1 cellular context compared by ENCODE assay signal in the genomic region with DNA sequence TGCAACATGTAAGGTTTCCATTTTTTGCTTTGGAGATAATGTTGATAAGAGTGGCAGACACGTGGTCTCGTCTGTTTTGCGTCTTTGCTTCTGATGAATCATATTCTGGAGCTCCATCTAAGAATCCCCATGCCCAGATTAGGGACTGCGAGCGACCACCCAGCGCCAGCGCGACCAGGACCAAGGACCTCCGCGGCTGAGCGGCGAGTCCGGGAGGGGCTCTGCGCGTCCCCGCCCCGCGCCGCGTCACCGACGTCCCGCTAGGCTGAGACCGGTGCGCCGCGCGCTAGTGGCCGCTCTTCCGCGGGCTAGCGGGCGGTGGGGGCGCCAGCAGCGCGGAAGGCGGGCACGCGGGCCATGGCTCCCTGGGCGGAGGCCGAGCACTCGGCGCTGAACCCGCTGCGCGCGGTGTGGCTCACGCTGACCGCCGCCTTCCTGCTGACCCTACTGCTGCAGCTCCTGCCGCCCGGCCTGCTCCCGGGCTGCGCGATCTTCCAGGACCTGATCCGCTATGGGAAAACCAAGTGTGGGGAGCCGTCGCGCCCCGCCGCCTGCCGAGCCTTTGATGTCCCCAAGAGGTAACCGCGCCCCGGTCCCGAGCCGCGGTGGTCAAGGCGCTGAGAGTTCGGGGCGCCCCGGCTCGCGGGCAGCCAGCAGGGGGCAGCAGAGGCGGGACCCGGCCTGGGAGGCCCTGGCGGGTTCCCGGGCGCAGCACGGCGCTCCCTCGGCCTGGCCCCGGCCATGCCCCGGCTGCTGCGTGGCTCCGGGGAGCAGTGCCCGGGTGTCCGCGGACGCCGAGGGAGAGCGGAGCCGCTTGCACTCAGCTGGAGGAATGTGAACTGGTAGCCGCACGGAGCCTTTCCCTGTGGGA.
TF ChIP-seq lines count a peak whose summit lies in the region.

TSS of gene SRD5A3 (plus strand) at position 263 of the 871 bp plus-strand sequence. CDS start at position 358, 95 bp downstream.

TF ChIP-seq in GM12878, 131 proteins besides CTCF, POLR2A, EP300 and RAD21 (continued from another document and continues in another):
- TF ChIP-seq, protein P1, sequence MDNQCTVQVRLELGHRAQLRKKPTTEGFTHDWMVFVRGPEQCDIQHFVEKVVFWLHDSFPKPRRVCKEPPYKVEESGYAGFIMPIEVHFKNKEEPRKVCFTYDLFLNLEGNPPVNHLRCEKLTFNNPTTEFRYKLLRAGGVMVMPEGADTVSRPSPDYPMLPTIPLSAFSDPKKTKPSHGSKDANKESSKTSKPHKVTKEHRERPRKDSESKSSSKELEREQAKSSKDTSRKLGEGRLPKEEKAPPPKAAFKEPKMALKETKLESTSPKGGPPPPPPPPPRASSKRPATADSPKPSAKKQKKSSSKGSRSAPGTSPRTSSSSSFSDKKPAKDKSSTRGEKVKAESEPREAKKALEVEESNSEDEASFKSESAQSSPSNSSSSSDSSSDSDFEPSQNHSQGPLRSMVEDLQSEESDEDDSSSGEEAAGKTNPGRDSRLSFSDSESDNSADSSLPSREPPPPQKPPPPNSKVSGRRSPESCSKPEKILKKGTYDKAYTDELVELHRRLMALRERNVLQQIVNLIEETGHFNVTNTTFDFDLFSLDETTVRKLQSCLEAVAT (IDR thresholded peaks at IDR 0.05): no peak
- no peak for TF ChIP-seq POU2F2 (IDR thresholded peaks at IDR 0.05; ENCODE audit: borderline replicate concordance, low read depth, low read length)
- 0 out of 2 replicates have a peak, but pooled peaks have one; percentile 29 for TF ChIP-seq TAF1 (IDR thresholded peaks at IDR 0.05; ENCODE audit: borderline replicate concordance, low read depth, low read length)
- no peak for TF ChIP-seq CHD4 (IDR thresholded peaks at IDR 0.05)
- TF ChIP-seq YBX1 (IDR thresholded peaks at IDR 0.05): no peak
- 0 out of 2 replicates have a peak, but pooled peaks have one; percentile 35 for TF ChIP-seq PAX5 (IDR thresholded peaks at IDR 0.05; ENCODE audit: borderline replicate concordance, low read depth, low read length)
- TF ChIP-seq NR2F1 (conservative IDR thresholded peaks at IDR 0.05): peak; percentile 65
- peak; percentile 64 for TF ChIP-seq SMC3 (IDR thresholded peaks at IDR 0.05; ENCODE audit: borderline replicate concordance, low read length)
- TF ChIP-seq CBFB (IDR thresholded peaks at IDR 0.05; ENCODE audit: low read depth): no peak
- TF ChIP-seq ZBTB33 (IDR thresholded peaks at IDR 0.05): no peak
- TF ChIP-seq NR2C1 (IDR thresholded peaks at IDR 0.05): no peak
- peak; percentile 41; the same call in 1 of the 2 replicates for TF ChIP-seq POLR2AphosphoS5 (IDR thresholded peaks at IDR 0.05; ENCODE audit: low read length)
- no peak for TF ChIP-seq MYB (IDR thresholded peaks at IDR 0.05; ENCODE audit: borderline replicate concordance, low read depth, low read length)
- TF ChIP-seq, protein P2, sequence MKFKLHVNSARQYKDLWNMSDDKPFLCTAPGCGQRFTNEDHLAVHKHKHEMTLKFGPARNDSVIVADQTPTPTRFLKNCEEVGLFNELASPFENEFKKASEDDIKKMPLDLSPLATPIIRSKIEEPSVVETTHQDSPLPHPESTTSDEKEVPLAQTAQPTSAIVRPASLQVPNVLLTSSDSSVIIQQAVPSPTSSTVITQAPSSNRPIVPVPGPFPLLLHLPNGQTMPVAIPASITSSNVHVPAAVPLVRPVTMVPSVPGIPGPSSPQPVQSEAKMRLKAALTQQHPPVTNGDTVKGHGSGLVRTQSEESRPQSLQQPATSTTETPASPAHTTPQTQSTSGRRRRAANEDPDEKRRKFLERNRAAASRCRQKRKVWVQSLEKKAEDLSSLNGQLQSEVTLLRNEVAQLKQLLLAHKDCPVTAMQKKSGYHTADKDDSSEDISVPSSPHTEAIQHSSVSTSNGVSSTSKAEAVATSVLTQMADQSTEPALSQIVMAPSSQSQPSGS (IDR thresholded peaks at IDR 0.05; ENCODE audit: low read length): no peak
- no peak for TF ChIP-seq FOXK2 (IDR thresholded peaks at IDR 0.05)
- no peak for TF ChIP-seq GABPA (IDR thresholded peaks at IDR 0.05; ENCODE audit: low read depth)
- TF ChIP-seq ZBTB40 (IDR thresholded peaks at IDR 0.05; ENCODE audit: borderline replicate concordance): no peak
- peak; percentile 21; the same call in 1 of the 2 replicates for TF ChIP-seq RAD51 (IDR thresholded peaks at IDR 0.05)
- TF ChIP-seq, protein P3, sequence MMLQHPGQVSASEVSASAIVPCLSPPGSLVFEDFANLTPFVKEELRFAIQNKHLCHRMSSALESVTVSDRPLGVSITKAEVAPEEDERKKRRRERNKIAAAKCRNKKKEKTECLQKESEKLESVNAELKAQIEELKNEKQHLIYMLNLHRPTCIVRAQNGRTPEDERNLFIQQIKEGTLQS (IDR thresholded peaks at IDR 0.05; ENCODE audit: borderline replicate concordance, extremely low read depth, low read depth, low read length): no peak
- no peak for TF ChIP-seq MTA3 (IDR thresholded peaks at IDR 0.05; ENCODE audit: borderline replicate concordance, low read length)
- TF ChIP-seq IRF3 (IDR thresholded peaks at IDR 0.05): no peak
- TF ChIP-seq ZNF384 (IDR thresholded peaks at IDR 0.05; ENCODE audit: borderline replicate concordance, low read depth, low read length): no peak
- TF ChIP-seq, protein P4, sequence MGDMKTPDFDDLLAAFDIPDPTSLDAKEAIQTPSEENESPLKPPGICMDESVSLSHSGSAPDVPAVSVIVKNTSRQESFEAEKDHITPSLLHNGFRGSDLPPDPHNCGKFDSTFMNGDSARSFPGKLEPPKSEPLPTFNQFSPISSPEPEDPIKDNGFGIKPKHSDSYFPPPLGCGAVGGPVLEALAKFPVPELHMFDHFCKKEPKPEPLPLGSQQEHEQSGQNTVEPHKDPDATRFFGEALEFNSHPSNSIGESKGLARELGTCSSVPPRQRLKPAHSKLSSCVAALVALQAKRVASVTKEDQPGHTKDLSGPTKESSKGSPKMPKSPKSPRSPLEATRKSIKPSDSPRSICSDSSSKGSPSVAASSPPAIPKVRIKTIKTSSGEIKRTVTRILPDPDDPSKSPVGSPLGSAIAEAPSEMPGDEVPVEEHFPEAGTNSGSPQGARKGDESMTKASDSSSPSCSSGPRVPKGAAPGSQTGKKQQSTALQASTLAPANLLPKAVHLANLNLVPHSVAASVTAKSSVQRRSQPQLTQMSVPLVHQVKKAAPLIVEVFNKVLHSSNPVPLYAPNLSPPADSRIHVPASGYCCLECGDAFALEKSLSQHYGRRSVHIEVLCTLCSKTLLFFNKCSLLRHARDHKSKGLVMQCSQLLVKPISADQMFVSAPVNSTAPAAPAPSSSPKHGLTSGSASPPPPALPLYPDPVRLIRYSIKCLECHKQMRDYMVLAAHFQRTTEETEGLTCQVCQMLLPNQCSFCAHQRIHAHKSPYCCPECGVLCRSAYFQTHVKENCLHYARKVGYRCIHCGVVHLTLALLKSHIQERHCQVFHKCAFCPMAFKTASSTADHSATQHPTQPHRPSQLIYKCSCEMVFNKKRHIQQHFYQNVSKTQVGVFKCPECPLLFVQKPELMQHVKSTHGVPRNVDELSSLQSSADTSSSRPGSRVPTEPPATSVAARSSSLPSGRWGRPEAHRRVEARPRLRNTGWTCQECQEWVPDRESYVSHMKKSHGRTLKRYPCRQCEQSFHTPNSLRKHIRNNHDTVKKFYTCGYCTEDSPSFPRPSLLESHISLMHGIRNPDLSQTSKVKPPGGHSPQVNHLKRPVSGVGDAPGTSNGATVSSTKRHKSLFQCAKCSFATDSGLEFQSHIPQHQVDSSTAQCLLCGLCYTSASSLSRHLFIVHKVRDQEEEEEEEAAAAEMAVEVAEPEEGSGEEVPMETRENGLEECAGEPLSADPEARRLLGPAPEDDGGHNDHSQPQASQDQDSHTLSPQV (IDR thresholded peaks at IDR 0.05): no peak
- TF ChIP-seq SP1 (IDR thresholded peaks at IDR 0.05; ENCODE audit: low read depth, low read length): no peak
- TF ChIP-seq, protein P5, sequence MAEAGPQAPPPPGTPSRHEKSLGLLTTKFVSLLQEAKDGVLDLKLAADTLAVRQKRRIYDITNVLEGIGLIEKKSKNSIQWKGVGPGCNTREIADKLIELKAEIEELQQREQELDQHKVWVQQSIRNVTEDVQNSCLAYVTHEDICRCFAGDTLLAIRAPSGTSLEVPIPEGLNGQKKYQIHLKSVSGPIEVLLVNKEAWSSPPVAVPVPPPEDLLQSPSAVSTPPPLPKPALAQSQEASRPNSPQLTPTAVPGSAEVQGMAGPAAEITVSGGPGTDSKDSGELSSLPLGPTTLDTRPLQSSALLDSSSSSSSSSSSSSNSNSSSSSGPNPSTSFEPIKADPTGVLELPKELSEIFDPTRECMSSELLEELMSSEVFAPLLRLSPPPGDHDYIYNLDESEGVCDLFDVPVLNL (IDR thresholded peaks at IDR 0.05; ENCODE audit: low read depth, low read length): 0 out of 2 replicates have a peak, but pooled peaks have one; percentile 46
- no peak for TF ChIP-seq HDAC2 (IDR thresholded peaks at IDR 0.05)
- TF ChIP-seq ZSCAN29 (IDR thresholded peaks at IDR 0.05): no peak
- TF ChIP-seq, protein P6, sequence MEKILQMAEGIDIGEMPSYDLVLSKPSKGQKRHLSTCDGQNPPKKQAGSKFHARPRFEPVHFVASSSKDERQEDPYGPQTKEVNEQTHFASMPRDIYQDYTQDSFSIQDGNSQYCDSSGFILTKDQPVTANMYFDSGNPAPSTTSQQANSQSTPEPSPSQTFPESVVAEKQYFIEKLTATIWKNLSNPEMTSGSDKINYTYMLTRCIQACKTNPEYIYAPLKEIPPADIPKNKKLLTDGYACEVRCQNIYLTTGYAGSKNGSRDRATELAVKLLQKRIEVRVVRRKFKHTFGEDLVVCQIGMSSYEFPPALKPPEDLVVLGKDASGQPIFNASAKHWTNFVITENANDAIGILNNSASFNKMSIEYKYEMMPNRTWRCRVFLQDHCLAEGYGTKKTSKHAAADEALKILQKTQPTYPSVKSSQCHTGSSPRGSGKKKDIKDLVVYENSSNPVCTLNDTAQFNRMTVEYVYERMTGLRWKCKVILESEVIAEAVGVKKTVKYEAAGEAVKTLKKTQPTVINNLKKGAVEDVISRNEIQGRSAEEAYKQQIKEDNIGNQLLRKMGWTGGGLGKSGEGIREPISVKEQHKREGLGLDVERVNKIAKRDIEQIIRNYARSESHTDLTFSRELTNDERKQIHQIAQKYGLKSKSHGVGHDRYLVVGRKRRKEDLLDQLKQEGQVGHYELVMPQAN (conservative IDR thresholded peaks at IDR 0.05): peak; percentile 49; the same call in 1 of the 2 replicates
- no peak for TF ChIP-seq NFIC (IDR thresholded peaks at IDR 0.05; ENCODE audit: low read depth, low read length)
- no peak for TF ChIP-seq ZBED1 (IDR thresholded peaks at IDR 0.05; ENCODE audit: borderline replicate concordance)
- TF ChIP-seq ZZZ3 (IDR thresholded peaks at IDR 0.05; ENCODE audit: control insufficient read depth, insufficient read length, low read depth): no peak
- no peak for TF ChIP-seq FOS (IDR thresholded peaks at IDR 0.05; ENCODE audit: borderline replicate concordance, extremely low read depth, insufficient read length)
- TF ChIP-seq SREBF2 (IDR thresholded peaks at IDR 0.05; ENCODE audit: low read length): no peak
- no peak for TF ChIP-seq MXI1 (IDR thresholded peaks at IDR 0.05; ENCODE audit: low read depth, low read length)
- no peak for TF ChIP-seq JUND (IDR thresholded peaks at IDR 0.05; ENCODE audit: low read depth, low read length)
- peak; percentile 13; the same call in 1 of the 2 replicates for TF ChIP-seq CREM (IDR thresholded peaks at IDR 0.05; ENCODE audit: low read depth)
- no peak for TF ChIP-seq ASH2L (IDR thresholded peaks at IDR 0.05; ENCODE audit: borderline replicate concordance, low read depth)
